ENCODE assay signal across 8 cellular contexts in genomic region chr17:81869221-81870154, GRCh38. TPM values are rescaled to one million over a fixed set of nuclear protein-coding genes. Genes with fewer than 3 reads are reported as not detected.
DNase-seq lines count a peak whose midpoint lies in the region; ATAC-seq and TF ChIP-seq lines count a peak whose summit lies in the region.

No MANE protein-coding gene starts in this region.

- H2AK9ac ChIP-seq in IMR-90 (replicated peaks; ENCODE audit: low read depth, low read length, poor library complexity): peak overlapping the region; percentile 99

- peak overlapping the region; percentile 93 for H3K4me2 ChIP-seq in IMR-90 (ENCODE audit: low read depth, low read length)

- H2BK5ac ChIP-seq in IMR-90 (ENCODE audit: low read depth, low read length, poor library complexity, severe bottlenecking): peak overlapping the region; percentile 99

- CTCF ChIA-PET in IMR-90 (lab: Yijun Ruan, JAX): interaction anchor here (0.6 to 0.7 kb wide), 2 partner anchors 15 to 23 kb away, joined by 3 to 4 read pairs; no protein-coding TSS in a partner anchor

- H3K4me1 ChIP-seq in IMR-90 (ENCODE audit: control insufficient read depth, insufficient read depth, low read length): peaks cover 35% of the 10 kb centered on the region

- peaks cover 49% of the 10 kb centered on the region for H4K20me1 ChIP-seq in IMR-90 (ENCODE audit: insufficient read depth, low read length)

- 54% methylated on average over 20 of the region's 52 CpGs; no CpG with 5 or more reads in 1 of the 2 experiments for WGBS in IMR-90 (ENCODE audit: extremely low coverage in 2 of 2, insufficient read length in 1 of 2), 2 experiments

- POLR2A ChIA-PET in IMR-90 (lab: Charles Lee; ENCODE audit: unreplicated experiment): no interaction called here

- H3K14ac ChIP-seq in IMR-90 (replicated peaks; ENCODE audit: low read depth, low read length): peak overlapping the region; percentile 83

- TF ChIP-seq RAD21 in IMR-90 (IDR thresholded peaks at IDR 0.05; ENCODE audit: low read length): no peak; the same call in 1 of the 2 replicates

- H3K27ac Mint-ChIP-seq in progenitor cell of endocrine pancreas: peak overlapping the region; percentile 89

- H3K18ac ChIP-seq in IMR-90 (ENCODE audit: low read depth, low read length): no peak overlapping the region

- peak overlapping the region; percentile 96 for H2AK5ac ChIP-seq in IMR-90 (ENCODE audit: low read depth, low read length)

- dilution Hi-C loops in IMR-90 (cut with HindIII; ENCODE audit: low sequenced_read_pairs, unreplicated experiment): no loop called here

- H2BK15ac ChIP-seq in IMR-90 (ENCODE audit: low read depth, low read length): peak overlapping the region; percentile 8; the same call in 1 of the 3 replicates

- no peak overlapping the region; the same call in 1 of the 2 replicates for H4K5ac ChIP-seq in IMR-90 (ENCODE audit: low read depth, low read length)

- peak overlapping the region; percentile 71 for H2AFZ ChIP-seq in IMR-90 (replicated peaks; ENCODE audit: low read length, poor library complexity)

- peaks cover 5 to 72% of the 10 kb centered on the region in 2 experiments; a peak in 3 of 4 replicates for H3K79me1 ChIP-seq in IMR-90 (ENCODE audit: low read depth in 1 of 2, low read length in 2 of 2)

- peaks cover 34% of the 10 kb centered on the region for H3K36me3 ChIP-seq in IMR-90 (ENCODE audit: control insufficient read depth, insufficient read depth, low read length)

- BruUV-seq in IMR-90 (replicated peaks; lab: Mats Ljungman, UMichigan): no TSS peak

- no peak overlapping the region; the same call in 1 of the 2 replicates for H3K56ac ChIP-seq in IMR-90 (ENCODE audit: extremely low read depth, insufficient read depth, low read length)

- H3K23ac ChIP-seq in IMR-90 (ENCODE audit: low read depth, low read length): peak overlapping the region; percentile 94; the same call in 1 of the 2 replicates

- H3K4me3 ChIP-seq in IMR-90 (ENCODE audit: insufficient read depth, low read depth, low read length): peak overlapping the region; percentile 87

- H2BK120ac ChIP-seq in IMR-90 (ENCODE audit: low read depth, low read length): peak overlapping the region; percentile 14; the same call in 1 of the 2 replicates

- in situ Hi-C loops in IMR-90 (cut with MboI; ENCODE audit: low sequenced_read_pairs): no loop called here

- H2BK20ac ChIP-seq in IMR-90 (ENCODE audit: low read depth, low read length): no peak overlapping the region; the same call in 1 of the 2 replicates

- peaks cover 8% of the 10 kb centered on the region; the same call in 1 of the 2 replicates for H3K9me1 ChIP-seq in IMR-90 (ENCODE audit: insufficient read depth, low read length)

- H3K27me3 Mint-ChIP-seq in progenitor cell of endocrine pancreas: no peaks in the 10 kb centered on the region

- peak; percentile 8; the same call in 1 of the 2 replicates for ATAC-seq in IMR-90 (ENCODE audit: low read depth)
- no peak for ATAC-seq in HG03196 (IDR thresholded peaks at IDR 0.05; ENCODE audit: unreplicated experiment)
- no peak for ATAC-seq in HG03175 (IDR thresholded peaks at IDR 0.05; ENCODE audit: unreplicated experiment)
- no peak for ATAC-seq in HG03442 (IDR thresholded peaks at IDR 0.05; ENCODE audit: unreplicated experiment)

- H3K4ac ChIP-seq in IMR-90 (ENCODE audit: low read depth, low read length): peak overlapping the region; percentile 94

- no peak; the same call in 1 of the 2 replicates for TF ChIP-seq POLR2A in IMR-90 (IDR thresholded peaks at IDR 0.05; ENCODE audit: low read depth, low read length)

- peaks cover 5% of the 10 kb centered on the region for H3K4me1 Mint-ChIP-seq in progenitor cell of endocrine pancreas (ENCODE audit: low read depth)

- H4K8ac ChIP-seq in IMR-90 (ENCODE audit: low read depth in 2 of 2, low read length in 2 of 2): peak overlapping the region; percentile 26 to 51; a peak in 3 of 4 replicates

- TF ChIP-seq CTCF in IMR-90 (conservative IDR thresholded peaks at IDR 0.05; ENCODE audit: low read depth, low read length): peak; percentile 59
- peak; percentile 97 for TF ChIP-seq CTCF in progenitor cell of endocrine pancreas (IDR thresholded peaks at IDR 0.05; ENCODE audit: unreplicated experiment)

- intact Hi-C loops in IMR-90 (cut with micrococcal nuclease): no loop called here

- peaks cover 3% of the 10 kb centered on the region for H3K36me3 Mint-ChIP-seq in progenitor cell of endocrine pancreas (ENCODE audit: insufficient read depth)

- H3K9me3 Mint-ChIP-seq in progenitor cell of endocrine pancreas (ENCODE audit: low read depth): no peaks in the 10 kb centered on the region

- DNase-seq in COLO668 (lab: John Stamatoyannopoulos, UW; ENCODE audit: unreplicated experiment): peak; percentile 57
- DNase-seq in IMR-90: no peak
- peak; percentile 75 to 77 for DNase-seq in activated T-cell treated with anti-CD3 and anti-CD28 coated beads, Interleukin-2, amount 50 U/mL, for 48 hours
- DNase-seq in glomerular visceral epithelial cell (ENCODE audit: extremely low spot score): peak; percentile 57
- peak; percentile 65 for DNase-seq in progenitor cell of endocrine pancreas (ENCODE audit: low spot score, unreplicated experiment)

- H4K91ac ChIP-seq in IMR-90 (ENCODE audit: insufficient read depth, low read depth, low read length): peak overlapping the region; percentile 54

- peak overlapping the region; percentile 87 for H3K9ac ChIP-seq in IMR-90 (ENCODE audit: low read depth, low read length)

- H3K27ac ChIP-seq in IMR-90 (ENCODE audit: insufficient read depth, low read length): peak overlapping the region; percentile 96

- peak overlapping the region; percentile 79 for H3K4me3 Mint-ChIP-seq in progenitor cell of endocrine pancreas (ENCODE audit: low read depth)

- no peaks in the 10 kb centered on the region for H3K27me3 ChIP-seq in IMR-90 (ENCODE audit: control insufficient read depth, insufficient read depth, low read length)

- H3K9me3 ChIP-seq in IMR-90 (ENCODE audit: control insufficient read depth, insufficient read depth, low read length): no peaks in the 10 kb centered on the region

TF ChIP-seq in IMR-90, 13 proteins besides CTCF, POLR2A, EP300 and RAD21:
- TF ChIP-seq RFX5 (IDR thresholded peaks at IDR 0.05; ENCODE audit: low read depth, low read length): no peak
- peak; percentile 42 for TF ChIP-seq SMC3 (IDR thresholded peaks at IDR 0.05; ENCODE audit: low read depth, low read length)
- TF ChIP-seq MAZ (IDR thresholded peaks at IDR 0.05; ENCODE audit: borderline replicate concordance, low read depth, low read length): peak; percentile 46; the same call in 1 of the 2 replicates
- no peak for TF ChIP-seq RCOR1 (IDR thresholded peaks at IDR 0.05; ENCODE audit: insufficient replicate concordance, low read length)
- no peak for TF ChIP-seq NFE2L2 (IDR thresholded peaks at IDR 0.05; ENCODE audit: low read depth, low read length)

RNA-seq across cellular contexts. Expression of gene ARHGDIA, which starts 1.6 kb away (rescaled TPM):
- total RNA-seq in IMR-90 (2012; rRNA removed) (62.7 and 77.2 TPM in 2 replicates), progenitor cell of endocrine pancreas (239 and 248 TPM in 2 replicates)
- 324 and 362 TPM in 2 replicates for polyA plus RNA-seq in IMR-90 (2012; rRNA removed)
- 214 and 386 TPM in 2 replicates for polyA plus RNA-seq in IMR-90 (2012; cell fraction: cytosol; rRNA removed)
- 425 and 839 TPM in 2 replicates for polyA plus RNA-seq in IMR-90 (2012; cell fraction: nucleus; rRNA removed; ENCODE audit: low replicate concordance)

RNA-seq across cellular contexts. Expression of gene P4HB, which starts 9.2 kb away (rescaled TPM):
- total RNA-seq in IMR-90 (2012; rRNA removed): 917 and 932 TPM in 2 replicates
- 530 and 599 TPM in 2 replicates for polyA plus RNA-seq in IMR-90 (2012; rRNA removed)
- 309 and 642 TPM in 2 replicates for polyA plus RNA-seq in IMR-90 (2012; cell fraction: cytosol; rRNA removed)
- polyA plus RNA-seq in IMR-90 (2012; cell fraction: nucleus; rRNA removed; ENCODE audit: low replicate concordance): 287 and 329 TPM in 2 replicates
- 467 and 484 TPM in 2 replicates for total RNA-seq in progenitor cell of endocrine pancreas

RNA-seq across cellular contexts. Expression of gene ALYREF, which starts 21.9 kb away (rescaled TPM):
- total RNA-seq in IMR-90 (2012; rRNA removed) (144 and 159 TPM in 2 replicates), progenitor cell of endocrine pancreas (98.9 and 99.7 TPM in 2 replicates)
- polyA plus RNA-seq in IMR-90 (2012; rRNA removed): 88.6 and 112 TPM in 2 replicates
- 102 and 133 TPM in 2 replicates for polyA plus RNA-seq in IMR-90 (2012; cell fraction: cytosol; rRNA removed)
- polyA plus RNA-seq in IMR-90 (2012; cell fraction: nucleus; rRNA removed; ENCODE audit: low replicate concordance): 62.2 and 73.2 TPM in 2 replicates

RNA-seq across cellular contexts. Expression of gene ANAPC11, which starts 22.0 kb away (rescaled TPM):
- total RNA-seq in IMR-90 (2012; rRNA removed): 183 and 242 TPM in 2 replicates
- polyA plus RNA-seq in IMR-90 (2012; rRNA removed): 387 and 508 TPM in 2 replicates
- polyA plus RNA-seq in IMR-90 (2012; cell fraction: cytosol; rRNA removed): 1,074 and 1,088 TPM in 2 replicates
- polyA plus RNA-seq in IMR-90 (2012; cell fraction: nucleus; rRNA removed; ENCODE audit: low replicate concordance): 252 and 310 TPM in 2 replicates
- total RNA-seq in progenitor cell of endocrine pancreas: 137 and 139 TPM in 2 replicates

RNA-seq across cellular contexts. Expression of gene NPB, which starts 32.5 kb away (rescaled TPM):
- total RNA-seq in IMR-90 (2012; rRNA removed) (under 0.01 TPM in 1 of 2 replicates, not detected in the other), progenitor cell of endocrine pancreas (0.78 and 1.7 TPM in 2 replicates)
- 0.51 and 1.2 TPM in 2 replicates for polyA plus RNA-seq in IMR-90 (2012; rRNA removed)
- 6.3 and 8.4 TPM in 2 replicates for polyA plus RNA-seq in IMR-90 (2012; cell fraction: cytosol; rRNA removed)
- polyA plus RNA-seq in IMR-90 (2012; cell fraction: nucleus; rRNA removed; ENCODE audit: low replicate concordance): 0.63 and 1.9 TPM in 2 replicates
